In the genomic region with DNA sequence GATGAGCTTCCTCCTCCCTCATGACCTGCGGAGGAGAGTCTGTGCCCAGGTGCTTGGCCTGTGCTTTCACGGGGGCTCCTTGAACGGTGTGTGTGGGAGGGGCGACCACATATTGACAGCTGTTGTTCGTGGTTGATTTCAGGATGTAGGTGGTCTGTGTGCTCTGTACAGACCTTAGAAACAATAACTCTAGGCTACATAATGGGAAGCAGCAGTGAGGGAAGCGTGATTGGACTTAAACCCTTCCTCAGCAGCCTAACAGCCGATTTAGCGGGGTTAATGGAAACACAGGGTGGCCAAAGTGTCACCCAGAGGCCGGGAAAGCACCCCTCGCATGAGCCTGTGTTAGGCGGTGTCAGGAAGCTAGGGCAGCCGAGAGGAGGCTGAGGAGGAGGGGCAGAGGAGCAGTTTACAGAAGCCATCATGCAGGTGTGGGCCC, we compare ENCODE assay signal across 10 cellular contexts. TPM values are rescaled to one million over a fixed set of nuclear protein-coding genes. Genes with fewer than 3 reads are reported as not detected.
A peak's percentile ranks its signal among the peaks of the same experiment; 100 is the strongest.
DNase-seq lines count a peak whose midpoint lies in the region; ATAC-seq lines count a peak whose summit lies in the region.
"Had no signal": no experiment of that assay in that cellular context is flagged by ENCODE, and none has a peak within 500 bp of the region (broad histone marks: within the 10 kb centered on the region; RNA-seq: fewer than 3 reads in every experiment).

No MANE protein-coding gene starts in this region.

- H3K4me3 Mint-ChIP-seq in activated T-helper 17 cell treated with anti-CD3 and anti-CD28 coated beads, Interleukin-2, amount 50 U/mL, for 72 hours: no peak overlapping the region
- H3K4me3 Mint-ChIP-seq: nephron had no signal

- peak; percentile 30 for DNase-seq in NCI-H2107 treated with DMSO at 0.1 percent for 48 hours (lab: John Stamatoyannopoulos, UW; ENCODE audit: unreplicated experiment)
- no peak for DNase-seq in NCI-H2107 (lab: John Stamatoyannopoulos, UW)
- peak; percentile 11 for DNase-seq in stimulated activated CD8-positive, alpha-beta memory T cell treated with anti-CD3 and anti-CD28 coated beads, Interleukin-4, amount 100 ng/mL, for 24 hours (ENCODE audit: low read depth)
- DNase-seq in kidney tubule cell (ENCODE audit: low spot score): no peak
- no peak for DNase-seq in SIG-M5 treated with dmso at 0.1 percent for 504 hours (lab: John Stamatoyannopoulos, UW; ENCODE audit: unreplicated experiment)
- DNase-seq: RPMI8226 had no signal

- peaks cover 5% of the 10 kb centered on the region for H3K4me1 Mint-ChIP-seq in activated T-helper 17 cell treated with anti-CD3 and anti-CD28 coated beads, Interleukin-2, amount 50 U/mL, for 72 hours

- no peaks in the 10 kb centered on the region for H3K9me3 Mint-ChIP-seq in activated T-helper 17 cell treated with anti-CD3 and anti-CD28 coated beads, Interleukin-2, amount 50 U/mL, for 72 hours
- H3K9me3 Mint-ChIP-seq: nephron had no signal

- peak overlapping the region; percentile 65 for H3K27ac Mint-ChIP-seq in activated T-helper 17 cell treated with anti-CD3 and anti-CD28 coated beads, Interleukin-2, amount 50 U/mL, for 72 hours

- ATAC-seq in HG03457 (IDR thresholded peaks at IDR 0.05; ENCODE audit: unreplicated experiment) (peak; percentile 56), HG03097 (IDR thresholded peaks at IDR 0.05; ENCODE audit: low FRiP score, unreplicated experiment) (no peak)
- peak; percentile 40 for ATAC-seq in activated T-helper 17 cell treated with anti-CD3 and anti-CD28 coated beads, Interleukin-2, amount 50 U/mL, for 72 hours (replicated peaks)

- H3K36me3 Mint-ChIP-seq in activated T-helper 17 cell treated with anti-CD3 and anti-CD28 coated beads, Interleukin-2, amount 50 U/mL, for 72 hours (ENCODE audit: low read depth): peaks cover 1% of the 10 kb centered on the region

- H3K27me3 Mint-ChIP-seq in activated T-helper 17 cell treated with anti-CD3 and anti-CD28 coated beads, Interleukin-2, amount 50 U/mL, for 72 hours: no peaks in the 10 kb centered on the region

RNA-seq across cellular contexts. Expression of gene TBCE, which starts 56.0 kb away (rescaled TPM):
- 10 to 100 TPM; 21.5 to 31.7 TPM for total RNA-seq in activated T-helper 17 cell treated with anti-CD3 and anti-CD28 coated beads, Interleukin-2, amount 50 U/mL, for 72 hours

Comparison
In these comparisons a context has a peak if more than half of its experiments do, and no peak if none do; other contexts are left out.
1. DNase-seq: peak in NCI-H2107 treated with DMSO at 0.1 percent for 48 hours (single experiment) and stimulated activated CD8-positive, alpha-beta memory T cell treated with anti-CD3 and anti-CD28 coated beads, Interleukin-4, amount 100 ng/mL, for 24 hours (single experiment); none in NCI-H2107 (single experiment), kidney tubule cell (single experiment) and SIG-M5 treated with dmso at 0.1 percent for 504 hours (single experiment).